In the genomic region with DNA sequence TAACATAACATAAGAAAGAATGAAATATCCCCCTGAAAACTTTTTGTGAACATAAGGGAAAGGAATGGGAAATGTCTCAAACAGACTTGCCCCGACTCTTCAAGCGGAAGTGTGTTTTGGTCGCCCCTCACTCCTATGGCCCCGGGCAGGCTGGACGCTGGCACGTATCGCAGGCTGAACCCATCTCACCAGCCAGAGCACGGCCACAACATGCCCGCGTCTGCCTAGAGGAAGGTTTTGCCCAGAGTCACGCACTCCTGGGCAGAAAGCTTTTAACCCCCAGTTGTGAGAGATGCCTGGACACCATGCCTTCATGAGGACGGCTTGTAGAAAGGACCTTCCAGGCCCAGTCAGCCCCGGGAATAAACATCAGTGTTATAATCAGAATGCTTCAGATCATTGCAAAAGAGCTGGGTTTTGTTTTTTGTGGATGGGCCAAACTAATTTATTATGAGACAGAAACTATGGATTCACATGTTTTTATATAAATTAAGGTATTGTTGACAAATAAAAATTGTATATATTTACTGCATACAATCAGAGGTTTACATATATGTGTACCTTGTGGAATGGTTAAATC, we compare ENCODE assay signal across 15 cellular contexts. TPM values are rescaled to one million over a fixed set of nuclear protein-coding genes. Genes with fewer than 3 reads are reported as not detected.
DNase-seq lines count a peak whose midpoint lies in the region; ATAC-seq and TF ChIP-seq lines count a peak whose summit lies in the region.
"Had no signal": no experiment of that assay in that cellular context is flagged by ENCODE, and none has a peak within 500 bp of the region (broad histone marks: within the 10 kb centered on the region; RNA-seq: fewer than 3 reads in every experiment).

No MANE protein-coding gene starts in this region.

- 56% methylated on average over 13 of the region's 13 CpGs for WGBS in right cardiac atrium
- WGBS in spleen, 5 donors = 78 to 84% (median 81%) methylated on average over 13 of the region's 13 CpGs
- WGBS in lower leg skin, 2 donors = 38 to 46% methylated on average over 13 of the region's 13 CpGs

- no peaks in the 10 kb centered on the region for H3K27me3 ChIP-seq in breast epithelium
- no peaks in the 10 kb centered on the region for H3K27me3 ChIP-seq in right cardiac atrium (ENCODE audit: control insufficient read depth, insufficient read depth)
- H3K27me3 ChIP-seq in spleen (replicated peaks in 1 of 7) = no peaks in the 10 kb centered on the region

- H3K9me3 ChIP-seq in breast epithelium (no peaks in the 10 kb centered on the region), right cardiac atrium (ENCODE audit: control insufficient read depth, low read length) (no peaks in the 10 kb centered on the region), spleen (no peaks in the 10 kb centered on the region)
- H3K9me3 ChIP-seq: mucosa of descending colon had no signal

- ATAC-seq in right cardiac atrium (no peak), HG02759 (IDR thresholded peaks at IDR 0.05; ENCODE audit: unreplicated experiment) (no peak)
- ATAC-seq: PC-3 had no signal

- DNase-seq in D341Med (ENCODE audit: low spot score) (peak; percentile 14), breast epithelium (ENCODE audit: low spot score in 2 of 2) (no peak), right cardiac atrium (no peak), spleen (peak; percentile 64), pons (ENCODE audit: low spot score) (no peak), RKO (ENCODE audit: low spot score) (no peak), lower leg skin (ENCODE audit: low spot score in 2 of 2) (no peak)
- DNase-seq: activated effector memory CD4-positive, alpha-beta T cell treated with anti-CD3 and anti-CD28 coated beads, Interleukin-2, amount 50 U/mL, for 16 hours; AML-193; effector CD4-positive, alpha-beta T cell; NCI-H2029; NCI-H524 treated with DMSO at 0.1 percent for 48 hours; PC-3 had no signal

- TF ChIP-seq CTCF in breast epithelium (IDR thresholded peaks at IDR 0.05) (no peak), spleen (IDR thresholded peaks at IDR 0.05 in 8 of 11, conservative IDR thresholded peaks at IDR 0.05 in 3 of 11) (no peak), lower leg skin (IDR thresholded peaks at IDR 0.05) (no peak)

- intact Hi-C loops in breast epithelium (cut with DNase I; ENCODE audit: low total_unique reads) (no loop called here), right cardiac atrium (cut with DNase I) (no loop called here), spleen (cut with DNase I; ENCODE audit: low total_unique reads) (no loop called here), lower leg skin (cut with DNase I; ENCODE audit: low total_unique reads) (no loop called here)

- no peaks in the 10 kb centered on the region for H3K4me1 ChIP-seq in breast epithelium
- H3K4me1 ChIP-seq in right cardiac atrium (ENCODE audit: control insufficient read depth, insufficient read depth, low read length) = peaks cover 18% of the 10 kb centered on the region
- H3K4me1 ChIP-seq in spleen = peaks cover 24 to 62% (median 52%) of the 10 kb centered on the region in 6 donors

- H3K27ac ChIP-seq in breast epithelium (peak overlapping the region; percentile 37 to 81), right cardiac atrium (ENCODE audit: low read length) (peak overlapping the region; percentile 16), spleen (peak overlapping the region in 5 of 8 donors; percentile 6 to 73 (median 43))

- H3K4me3 ChIP-seq in breast epithelium (peak overlapping the region in 1 of 3 donors; percentile 27), right cardiac atrium (ENCODE audit: low read length) (no peak overlapping the region), spleen (no peak overlapping the region), lower leg skin (ENCODE audit: low read depth, poor library complexity, severe bottlenecking) (no peak overlapping the region)
- H3K4me3 ChIP-seq: mucosa of descending colon had no signal

- H3K36me3 ChIP-seq in breast epithelium (no peaks in the 10 kb centered on the region), spleen (peaks cover 0 to 6% (median 0%) of the 10 kb centered on the region in 6 donors)

- TF ChIP-seq POLR2A in breast epithelium (IDR thresholded peaks at IDR 0.05) (no peak), spleen (IDR thresholded peaks at IDR 0.05) (no peak), lower leg skin (IDR thresholded peaks at IDR 0.05) (no peak)

RNA-seq across cellular contexts. Expression of gene CYFIP1, which starts 16.5 kb away (rescaled TPM):
- total RNA-seq in breast epithelium (100 to 1,000 TPM in 2 of 3 donors, 10 to 100 TPM in 1; 97.9 to 128 (median 124) TPM), right cardiac atrium (10 to 100 TPM; 30.3 to 42.5 (median 36.3) TPM), spleen (100 to 1,000 TPM in 3 of 7 donors, 10 to 100 TPM in 4; 75.2 to 139 (median 90.6) TPM), lower leg skin (100 to 1,000 TPM in 1 of 4 donors, 10 to 100 TPM in 3; 81.0 to 108 (median 94.6) TPM)
- polyA plus RNA-seq in right cardiac atrium (12.2 TPM), spleen (10 to 100 TPM; 11.5 to 30.3 (median 14.2) TPM)

Comparison
In these comparisons a context has a peak if more than half of its experiments do, and no peak if none do; other contexts are left out.
1. DNase-seq: peak in D341Med (single experiment) and spleen (single experiment); none in breast epithelium (0 of 2), right cardiac atrium (0 of 3), pons (single experiment), RKO (single experiment) and lower leg skin (0 of 2).
2. Peak in every context shown above with its lines, with median percentiles within 50 percentile points of each other: H3K27ac ChIP-seq.